8 cellular contexts compared by ENCODE assay signal in the genomic region with DNA sequence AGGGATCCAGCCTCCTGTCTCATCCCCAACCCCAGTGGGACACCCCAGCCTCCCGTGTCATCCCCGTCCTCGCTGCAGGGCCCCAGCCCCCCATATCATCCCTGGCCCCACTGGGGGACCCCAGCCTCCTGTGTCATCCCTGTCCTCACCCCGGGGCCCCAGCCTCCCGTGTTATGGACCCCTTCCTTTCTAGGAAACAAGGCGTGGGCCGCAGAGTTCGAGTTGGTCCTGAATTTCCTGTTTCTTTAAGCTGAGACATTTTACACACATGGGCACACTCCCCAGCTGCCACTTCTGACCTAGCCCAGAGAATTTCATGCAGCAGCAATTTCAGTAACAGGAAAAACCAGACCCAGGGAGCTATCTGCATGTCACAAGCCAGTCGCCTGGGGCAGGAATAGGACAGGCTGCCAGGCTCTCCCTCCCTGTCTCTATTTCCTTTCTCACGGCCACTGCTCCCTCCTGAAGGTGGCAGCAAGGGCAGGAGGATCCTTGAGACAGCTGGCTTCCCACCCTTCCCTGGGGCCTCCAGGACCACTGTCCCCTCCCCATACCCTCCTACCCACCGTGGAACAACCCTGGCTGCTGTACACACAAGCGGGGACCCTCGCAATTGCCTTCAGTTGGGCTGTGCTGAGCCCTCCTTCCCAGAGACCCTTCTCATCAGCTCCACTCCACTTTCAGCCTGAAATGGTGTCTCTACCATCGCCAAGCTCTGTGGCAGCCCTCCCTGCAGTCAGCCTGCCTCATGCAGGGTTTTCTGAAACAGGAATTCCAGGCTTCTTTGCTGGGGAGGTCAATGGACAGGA.
A peak's percentile ranks its signal among the peaks of the same experiment; 100 is the strongest.
DNase-seq lines count a peak whose midpoint lies in the region; ATAC-seq and TF ChIP-seq lines count a peak whose summit lies in the region.

No MANE protein-coding gene starts in this region.

- H2AK5ac ChIP-seq in H9 (ENCODE audit: insufficient read length, low read length) = no peak overlapping the region

- H2BK120ac ChIP-seq in H9 (ENCODE audit: low read depth, low read length, poor library complexity, severe bottlenecking) = no peak overlapping the region

- H3K4me1 ChIP-seq in H9 (ENCODE audit: insufficient read depth, low read length) = no peaks in the 10 kb centered on the region
- peaks cover 97% of the 10 kb centered on the region for H3K4me1 ChIP-seq in OCI-LY3 (ENCODE audit: low read length)
- peaks cover 3 to 36% of the 10 kb centered on the region in 2 donors for H3K4me1 ChIP-seq in esophagus (ENCODE audit: control insufficient read depth in 2 of 2, insufficient read depth in 2 of 2, low read length in 1 of 2)

- no peaks in the 10 kb centered on the region for H3K27me3 ChIP-seq in H9 (ENCODE audit: insufficient read depth, low read length)
- H3K27me3 ChIP-seq in OCI-LY3 (ENCODE audit: low read depth, low read length) = no peaks in the 10 kb centered on the region
- H3K27me3 ChIP-seq in esophagus (ENCODE audit: control insufficient read depth in 1 of 2, insufficient read depth in 2 of 2, low read length in 2 of 2) = no peaks in the 10 kb centered on the region

- H2AFZ ChIP-seq in H9 (ENCODE audit: low read length) (no peak overlapping the region), OCI-LY3 (ENCODE audit: low read depth, low read length) (no peak overlapping the region)

- no peak overlapping the region for H3K4me3 ChIP-seq in OCI-LY3 (ENCODE audit: low read length)
- no peak overlapping the region for H3K4me3 ChIP-seq in esophagus (ENCODE audit: low read depth in 1 of 2, low read length in 2 of 2)

- H3K4ac ChIP-seq in H9 (ENCODE audit: low read depth, low read length) = no peak overlapping the region

- no peaks in the 10 kb centered on the region; a peak in 1 of 5 replicates for H3K9me3 Mint-ChIP-seq in H9

- H3K23me2 ChIP-seq in H9 (ENCODE audit: insufficient read length, low read depth, low read length, poor library complexity, severe bottlenecking) = no peaks in the 10 kb centered on the region

- peak; percentile 29; the same call in 2 of the 3 replicates for TF ChIP-seq CTCF in H9 (conservative IDR thresholded peaks at IDR 0.05)
- peak; percentile 26 for TF ChIP-seq CTCF in OCI-LY3 (IDR thresholded peaks at IDR 0.05; ENCODE audit: low read depth, low read length)

- no peak overlapping the region for H2BK12ac ChIP-seq in H9 (ENCODE audit: insufficient read length, low read depth, low read length)

- ATAC-seq in HG02571 (IDR thresholded peaks at IDR 0.05; ENCODE audit: unreplicated experiment) (no peak), GM21390 (IDR thresholded peaks at IDR 0.05; ENCODE audit: unreplicated experiment) (no peak)

- no peak overlapping the region; the same call in none of the 2 replicates for H3K14ac ChIP-seq in H9 (ENCODE audit: insufficient read depth, low read length)

- no peaks in the 10 kb centered on the region for H3K36me3 Mint-ChIP-seq in H9 (ENCODE audit: insufficient read depth in 1 of 3, low read depth in 3 of 3)

- peaks cover 25% of the 10 kb centered on the region for H3K36me3 ChIP-seq in OCI-LY3 (replicated peaks; ENCODE audit: low read depth, low read length)
- H3K36me3 ChIP-seq in esophagus (ENCODE audit: control insufficient read depth in 2 of 2, insufficient read depth in 2 of 2, low read length in 1 of 2) = no peaks in the 10 kb centered on the region

- WGBS in H9 (ENCODE audit: extremely low coverage, insufficient read length, low lambda C conversion rate) = no CpG with 5 or more reads among the region's 14 CpGs
- 59 to 61% methylated on average over 14 of the region's 14 CpGs for WGBS in esophagus, 2 donors

- peaks cover 6% of the 10 kb centered on the region for H3K27me3 Mint-ChIP-seq in H9 (ENCODE audit: low read depth)

- H3K79me2 ChIP-seq in H9 (ENCODE audit: insufficient read depth, low read length) = no peaks in the 10 kb centered on the region
- H3K79me2 ChIP-seq in OCI-LY3 (ENCODE audit: low read length) = peaks cover 31% of the 10 kb centered on the region

- H3K4me1 Mint-ChIP-seq in H9 = peaks cover 13 to 37% of the 10 kb centered on the region in 2 experiments

- no peaks in the 10 kb centered on the region for H3K79me1 ChIP-seq in H9 (ENCODE audit: insufficient read depth, low read depth, low read length, poor library complexity, severe bottlenecking)

- H3K4me2 ChIP-seq in H9 (ENCODE audit: insufficient read depth, insufficient read length, low read length) (no peak overlapping the region), OCI-LY3 (ENCODE audit: low read length) (peak overlapping the region; percentile 75; the same call in 1 of the 2 replicates)

- H3K27ac Mint-ChIP-seq in H9 = peak overlapping the region in 1 of 3 experiments; percentile 65; a peak in 1 of 7 replicates

- peak overlapping the region; percentile 13 for H3K23ac ChIP-seq in H9 (ENCODE audit: insufficient read length, low read depth, low read length)

- no peak overlapping the region for H2BK15ac ChIP-seq in H9 (ENCODE audit: low read depth, low read length)

- H3K56ac ChIP-seq in H9 (ENCODE audit: insufficient read length, low read depth, low read length) = no peak overlapping the region

- H3K9me3 ChIP-seq in H9 (ENCODE audit: control insufficient read depth, low read depth, low read length) (no peaks in the 10 kb centered on the region), OCI-LY3 (ENCODE audit: insufficient read depth, low read length) (no peaks in the 10 kb centered on the region), esophagus (ENCODE audit: control insufficient read depth in 2 of 2, insufficient read depth in 1 of 2, low read depth in 1 of 2, low read length in 1 of 2) (no peaks in the 10 kb centered on the region)

- H4K20me1 ChIP-seq in H9 (ENCODE audit: control insufficient read depth, insufficient read depth, insufficient read length) (no peaks in the 10 kb centered on the region), OCI-LY3 (ENCODE audit: insufficient read depth, low read length) (no peaks in the 10 kb centered on the region)

- no peak overlapping the region for H4K91ac ChIP-seq in H9 (ENCODE audit: insufficient read length, low read depth, low read length)

- H3K27ac ChIP-seq in H9 (ENCODE audit: insufficient read length, low read depth, low read length) (no peak overlapping the region), OCI-LY3 (ENCODE audit: low read length) (peak overlapping the region; percentile 98), esophagus (ENCODE audit: low read depth in 2 of 2, low read length in 1 of 2) (peak overlapping the region; percentile 76 to 77)

- intact Hi-C loops in posterior vena cava (cut with DNase I) = loop anchor here in 1 of 2 donors (5.0 kb wide), 1 partner anchor 127 kb away; no protein-coding TSS in a partner anchor

- no peak overlapping the region for H2BK20ac ChIP-seq in H9 (ENCODE audit: low read depth, low read length, poor library complexity, severe bottlenecking)

- H4K8ac ChIP-seq in H9 (replicated peaks; ENCODE audit: insufficient read length, low read depth, low read length) = no peak overlapping the region

- H3T11ph ChIP-seq in H9 (ENCODE audit: low read length) = no peak overlapping the region

- H3K18ac ChIP-seq in H9 (ENCODE audit: insufficient read length, low read depth, low read length) = no peak overlapping the region

- H3K4me3 Mint-ChIP-seq in H9 = no peak overlapping the region

- no peak overlapping the region for H4K5ac ChIP-seq in H9 (ENCODE audit: insufficient read length, low read depth, low read length)

- DNase-seq in H9 (peak; percentile 65), posterior vena cava (ENCODE audit: low spot score) (peak; percentile 84), GM19238 (ENCODE audit: insufficient read length, low spot score) (no peak), NCI-H2227 treated with DMSO at 0.1 percent for 48 hours (lab: John Stamatoyannopoulos, UW) (no peak)

- no peak overlapping the region for H2BK5ac ChIP-seq in H9 (ENCODE audit: insufficient read length, low read length)

- H3K9ac ChIP-seq in H9 (ENCODE audit: extremely low read depth, insufficient read length, low read length) (no peak overlapping the region), OCI-LY3 (ENCODE audit: low read length) (peak overlapping the region; percentile 92)

Comparison
In these comparisons a context has a peak if more than half of its experiments do, and no peak if none do; other contexts are left out.
1. DNase-seq: peak in H9 (single experiment) and posterior vena cava (single experiment); none in GM19238 (single experiment) and NCI-H2227 treated with DMSO at 0.1 percent for 48 hours (single experiment).